9 cellular contexts compared by ENCODE assay signal in the genomic region with DNA sequence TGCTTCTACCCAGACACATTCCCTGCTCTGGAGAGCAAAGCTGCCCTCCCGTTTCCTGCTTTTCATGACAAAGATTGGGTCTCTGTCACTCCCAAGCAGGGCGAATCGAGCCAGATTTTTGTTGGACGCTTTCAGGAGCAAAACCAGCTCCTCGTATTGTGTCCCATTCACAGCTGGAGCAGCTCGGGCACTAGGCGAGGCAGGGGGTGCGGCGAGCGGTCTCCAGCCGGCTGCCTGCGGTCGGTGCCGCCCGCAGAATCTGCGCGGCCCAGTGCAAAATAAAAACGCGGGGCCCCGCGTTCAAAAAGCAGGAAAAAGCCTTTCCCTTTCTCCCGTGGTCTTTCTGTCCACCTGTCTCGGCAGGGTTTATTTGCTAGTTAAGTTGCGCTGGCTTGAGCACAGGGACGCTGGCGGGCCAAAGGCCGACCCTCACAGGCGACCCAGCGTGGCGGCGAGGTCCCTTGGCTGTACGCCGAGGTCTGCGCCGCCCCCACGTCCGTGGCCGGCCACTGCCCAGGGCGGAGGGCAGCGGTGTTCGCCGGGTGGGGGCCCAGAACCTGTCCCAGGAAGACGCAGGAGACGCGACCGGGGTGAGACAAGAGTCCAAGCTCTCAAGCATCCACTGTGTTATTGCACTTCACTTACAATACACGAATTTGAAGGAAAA.
A peak's percentile ranks its signal among the peaks of the same experiment; 100 is the strongest.
DNase-seq lines count a peak whose midpoint lies in the region; ATAC-seq and TF ChIP-seq lines count a peak whose summit lies in the region.
"Had no signal": no experiment of that assay in that cellular context is flagged by ENCODE, and none has a peak within 500 bp of the region (broad histone marks: within the 10 kb centered on the region; RNA-seq: fewer than 3 reads in every experiment).

No MANE protein-coding gene starts in this region.

- H3K4me3 ChIP-seq in astrocyte of the cerebellum (ENCODE audit: low read depth, low read length) (peak overlapping the region; percentile 47), iPS DF 6.9 (ENCODE audit: low read length) (peak overlapping the region; percentile 54; the same call in 1 of the 2 replicates), retinal pigment epithelial cell (ENCODE audit: low read length) (peak overlapping the region; percentile 57)
- no peak overlapping the region for H3K4me3 ChIP-seq in CD8-positive, alpha-beta memory T cell (ENCODE audit: low read length)

- DNase-seq in GM13976 (ENCODE audit: low spot score) (peak; percentile 25), astrocyte of the cerebellum (ENCODE audit: low read depth) (no peak), iPS DF 6.9 (ENCODE audit: low read depth, low spot score) (no peak), retinal pigment epithelial cell (ENCODE audit: low read depth) (no peak), UCSD-AML1 (lab: John Stamatoyannopoulos, UW; ENCODE audit: unreplicated experiment) (no peak), NCI-H128 (lab: John Stamatoyannopoulos, UW; ENCODE audit: unreplicated experiment) (no peak)
- DNase-seq in CD8-positive, alpha-beta memory T cell: no peak

- peaks cover 0 to 3% (median 0%) of the 10 kb centered on the region in 5 donors for H3K9me3 Mint-ChIP-seq in CD8-positive, alpha-beta memory T cell

- H3K27ac ChIP-seq in iPS DF 6.9 (ENCODE audit: low read length): no peak overlapping the region
- H3K27ac ChIP-seq in CD8-positive, alpha-beta memory T cell (ENCODE audit: low read depth, low read length): no peak overlapping the region
- H3K27ac ChIP-seq: epithelial cell of prostate had no signal

- peak overlapping the region in 1 of 8 donors; percentile 7 for H3K27ac Mint-ChIP-seq in CD8-positive, alpha-beta memory T cell

- no peaks in the 10 kb centered on the region for H3K36me3 ChIP-seq in iPS DF 6.9 (ENCODE audit: control insufficient read depth, insufficient read depth, low read length)
- H3K36me3 ChIP-seq in CD8-positive, alpha-beta memory T cell (ENCODE audit: insufficient read depth, low read length): no peaks in the 10 kb centered on the region

- peaks cover 2% of the 10 kb centered on the region for H3K4me1 ChIP-seq in iPS DF 6.9 (ENCODE audit: control insufficient read depth, insufficient read depth, low read length)
- H3K4me1 ChIP-seq in CD8-positive, alpha-beta memory T cell (ENCODE audit: insufficient read depth, low read length): no peaks in the 10 kb centered on the region

- peaks cover 0 to 8% (median 4%) of the 10 kb centered on the region in 3 donors for H3K4me1 Mint-ChIP-seq in CD8-positive, alpha-beta memory T cell

- CTCF ChIA-PET in CD8-positive, alpha-beta memory T cell (lab: Charles Lee): no interaction called here

- H3K9me3 ChIP-seq in iPS DF 6.9 (ENCODE audit: control insufficient read depth, insufficient read depth, low read length): no peaks in the 10 kb centered on the region
- no peaks in the 10 kb centered on the region for H3K9me3 ChIP-seq in CD8-positive, alpha-beta memory T cell (ENCODE audit: low read length)

- peaks cover 17 to 28% of the 10 kb centered on the region in 2 donors for H3K27me3 Mint-ChIP-seq in CD8-positive, alpha-beta memory T cell

- no peak for ATAC-seq in GM18502 (IDR thresholded peaks at IDR 0.05; ENCODE audit: poor library complexity, unreplicated experiment)

- WGBS in iPS DF 6.9 (ENCODE audit: insufficient coverage, insufficient read length): no CpG with 5 or more reads among the region's 47 CpGs

- TF ChIP-seq CTCF in GM13976 (IDR thresholded peaks at IDR 0.05; ENCODE audit: borderline replicate concordance, control extremely low read depth, extremely low read depth, insufficient read depth, missing control alignments): no peak
- TF ChIP-seq CTCF in astrocyte of the cerebellum (IDR thresholded peaks at IDR 0.05; ENCODE audit: low read depth, low read length, missing control alignments): no peak
- TF ChIP-seq CTCF in retinal pigment epithelial cell (conservative IDR thresholded peaks at IDR 0.05; ENCODE audit: low read depth, low read length): no peak

- H3K4me3 Mint-ChIP-seq in CD8-positive, alpha-beta memory T cell: no peak overlapping the region

- POLR2A ChIA-PET in CD8-positive, alpha-beta memory T cell (lab: Charles Lee): no interaction called here

- in situ Hi-C loops in GM13976 (cut with MboI; ENCODE audit: low sequenced_read_pairs, unreplicated experiment) (no loop called here), astrocyte of the cerebellum (cut with HindIII; ENCODE audit: low sequenced_read_pairs) (no loop called here)

- peaks cover 9% of the 10 kb centered on the region; the same call in 1 of the 2 replicates for H3K27me3 ChIP-seq in iPS DF 6.9 (ENCODE audit: control insufficient read depth, insufficient read depth, low read length)
- H3K27me3 ChIP-seq in CD8-positive, alpha-beta memory T cell (ENCODE audit: insufficient read depth, low read length, poor library complexity, severe bottlenecking): peaks cover 4% of the 10 kb centered on the region

- no peaks in the 10 kb centered on the region for H3K36me3 Mint-ChIP-seq in CD8-positive, alpha-beta memory T cell
